23 cellular contexts compared by ENCODE assay signal in the genomic region with DNA sequence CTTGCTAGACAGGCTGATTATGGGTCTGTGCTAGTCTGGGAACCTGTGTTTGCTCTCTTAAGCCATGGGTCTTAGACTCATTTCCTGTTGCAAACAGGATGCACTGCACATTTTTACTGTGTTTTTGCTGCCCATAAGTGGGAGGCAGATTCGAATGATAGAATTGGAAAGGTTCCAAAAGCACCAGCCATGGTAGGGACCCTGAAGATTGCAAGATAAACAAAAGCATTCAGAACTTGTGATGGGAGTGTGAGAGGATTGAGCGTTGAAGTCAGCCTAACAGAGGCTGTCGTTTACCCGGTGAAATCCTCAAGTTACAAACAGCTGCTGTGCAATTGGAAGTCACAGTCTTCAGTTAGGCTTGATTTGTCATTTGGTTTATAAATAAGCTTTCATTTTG.
"Had no signal": no experiment of that assay in that cellular context is flagged by ENCODE, and none has a peak within 500 bp of the region (broad histone marks: within the 10 kb centered on the region; RNA-seq: fewer than 3 reads in every experiment).

No MANE protein-coding gene starts in this region.

- H3K4me3 ChIP-seq: body of pancreas, colonic mucosa, esophagus squamous epithelium, left ventricle myocardium inferior, right atrium auricular region, skin epidermis, suprapubic skin had no signal

- H3K4me1 Mint-ChIP-seq: WTC11 had no signal

- H3K36me3 Mint-ChIP-seq: activated naive CD8-positive, alpha-beta T cell; natural killer cell treated with Interleukin-12 subunit alpha and Interleukin-12 subunit beta and Interleukin-15 and Interleukin-18, amount 100 ng/mL, for 72 hours; type B pancreatic cell; WTC11 had no signal

- H3K9me3 Mint-ChIP-seq: activated T-cell treated with anti-CD3 and anti-CD28 coated beads, Interleukin-2, amount 50 U/mL, for 72 hours; natural killer cell treated with Interleukin-12 subunit alpha and Interleukin-12 subunit beta and Interleukin-15 and Interleukin-18, amount 100 ng/mL, for 72 hours; stimulated activated naive CD8-positive, alpha-beta T cell treated with anti-CD3 and anti-CD28 coated beads, Interleukin-15, Interleukin-2, amounts not matched to agents 100 ng/mL and 50 ng/mL, for 24 hours; WTC11 had no signal

- H3K27ac ChIP-seq: body of pancreas, colonic mucosa, esophagus squamous epithelium, left ventricle myocardium inferior, right atrium auricular region, skin epidermis, suprapubic skin had no signal

- H3K9me3 ChIP-seq: body of pancreas, colonic mucosa, esophagus squamous epithelium, left ventricle myocardium inferior, right atrium auricular region, suprapubic skin had no signal

- H3K27ac Mint-ChIP-seq: activated CD8-positive, alpha-beta T cell treated with anti-CD3 and anti-CD28 coated beads, Interleukin-2, amount 10 ng/mL, durations not matched to agents 7 days and 5 days; activated naive CD8-positive, alpha-beta T cell; activated T-cell treated with anti-CD3 and anti-CD28 coated beads, Interleukin-2, amount 50 U/mL, for 72 hours; natural killer cell treated with Interleukin-12 subunit alpha and Interleukin-12 subunit beta and Interleukin-15 and Interleukin-18, amount 100 ng/mL, for 72 hours; progenitor cell of endocrine pancreas; stimulated activated naive CD8-positive, alpha-beta T cell treated with anti-CD3 and anti-CD28 coated beads, Interleukin-15, Interleukin-2, amounts not matched to agents 100 ng/mL and 50 ng/mL, for 24 hours; type B pancreatic cell; WTC11 had no signal

- H3K4me3 Mint-ChIP-seq: activated CD8-positive, alpha-beta T cell treated with anti-CD3 and anti-CD28 coated beads, Interleukin-2, amount 10 ng/mL, durations not matched to agents 7 days and 5 days; activated naive CD8-positive, alpha-beta T cell; activated T-cell treated with anti-CD3 and anti-CD28 coated beads, Interleukin-2, amount 50 U/mL, for 72 hours; natural killer cell treated with Interleukin-12 subunit alpha and Interleukin-12 subunit beta and Interleukin-15 and Interleukin-18, amount 100 ng/mL, for 72 hours; stimulated activated naive CD8-positive, alpha-beta T cell treated with anti-CD3 and anti-CD28 coated beads, Interleukin-15, Interleukin-2, amounts not matched to agents 100 ng/mL and 50 ng/mL, for 24 hours; type B pancreatic cell; WTC11 had no signal

- DNase-seq: activated CD4-positive, alpha-beta T cell treated with anti-CD3 and anti-CD28 coated beads for 48 hours; activated CD8-positive, alpha-beta memory T cell treated with anti-CD3 and anti-CD28 coated beads, Interleukin-2, amount 50 U/mL, for 48 hours; activated CD8-positive, alpha-beta T cell treated with anti-CD3 and anti-CD28 coated beads, Interleukin-2, amount 10 ng/mL, durations not matched to agents 7 days and 5 days; activated gamma-delta T cell; activated T-cell treated with anti-CD3 and anti-CD28 coated beads, Interleukin-2, amount 50 U/mL, for 72 hours; amygdala; body of pancreas; central memory CD4-positive, alpha-beta T cell; colonic mucosa; esophagus squamous epithelium; hippocampal formation; kidney; left ventricle myocardium inferior; occipital lobe had no signal

- H3K36me3 ChIP-seq: colonic mucosa, esophagus squamous epithelium, left ventricle myocardium inferior, right atrium auricular region, suprapubic skin had no signal

- H3K4me1 ChIP-seq: body of pancreas, colonic mucosa, esophagus squamous epithelium, left ventricle myocardium inferior, right atrium auricular region, suprapubic skin had no signal

- H3K27me3 ChIP-seq: body of pancreas, colonic mucosa, right atrium auricular region had no signal

- ATAC-seq: activated CD8-positive, alpha-beta T cell treated with anti-CD3 and anti-CD28 coated beads, Interleukin-2, amount 10 ng/mL, durations not matched to agents 7 days and 5 days; activated T-cell treated with anti-CD3 and anti-CD28 coated beads, Interleukin-2, amount 50 U/mL, for 72 hours; body of pancreas; natural killer cell treated with Interleukin-12 subunit alpha and Interleukin-12 subunit beta and Interleukin-15 and Interleukin-18, amount 100 ng/mL, for 72 hours; WTC11 had no signal

- H3K27me3 Mint-ChIP-seq: activated naive CD8-positive, alpha-beta T cell had no signal
